23 cellular contexts compared by ENCODE assay signal in genomic region chr7:150333659-150334058, GRCh38. TPM values are rescaled to one million over a fixed set of nuclear protein-coding genes. Genes with fewer than 3 reads are reported as not detected.
DNase-seq lines count a peak whose midpoint lies in the region; ATAC-seq, FAIRE-seq and TF ChIP-seq lines count a peak whose summit lies in the region.
"Had no signal": no experiment of that assay in that cellular context is flagged by ENCODE, and none has a peak within 500 bp of the region (broad histone marks: within the 10 kb centered on the region; RNA-seq: fewer than 3 reads in every experiment).

No MANE protein-coding gene starts in this region.

- no peak overlapping the region for H4K5ac ChIP-seq in H9 (ENCODE audit: insufficient read length, low read depth, low read length)

- H3K27ac Mint-ChIP-seq in activated CD4-positive, alpha-beta T cell treated with anti-CD3 and anti-CD28 coated beads, Interleukin-2, amount 10 ng/mL, durations not matched to agents 7 days and 5 days: peak overlapping the region; percentile 25
- peak overlapping the region in 1 of 3 experiments; percentile 70; a peak in 3 of 7 replicates for H3K27ac Mint-ChIP-seq in H9
- H3K27ac Mint-ChIP-seq: IgD-negative memory B cell had no signal

- no peak overlapping the region; the same call in 1 of the 2 replicates for H3K14ac ChIP-seq in H9 (ENCODE audit: insufficient read depth, low read length)

- H3K79me2 ChIP-seq in K562 (ENCODE audit: control insufficient read depth, insufficient read depth, low read length): peaks cover 3% of the 10 kb centered on the region; the same call in 1 of the 3 replicates
- H3K79me2 ChIP-seq in H9 (ENCODE audit: insufficient read depth, low read length): no peaks in the 10 kb centered on the region

- no peak overlapping the region for H3K23ac ChIP-seq in H9 (ENCODE audit: insufficient read length, low read depth, low read length)

- ATAC-seq in K562: no peak
- ATAC-seq in GM19395 (IDR thresholded peaks at IDR 0.05; ENCODE audit: unreplicated experiment): no peak

- TF ChIP-seq CTCF in K562 (IDR thresholded peaks at IDR 0.05 in 2 of 3, conservative IDR thresholded peaks at IDR 0.05 in 1 of 3; ENCODE audit: insufficient read depth in 2 of 3, low read depth in 1 of 3, low read length in 3 of 3) (no peak), uterus (IDR thresholded peaks at IDR 0.05) (no peak), H9 (conservative IDR thresholded peaks at IDR 0.05) (no peak)

- intact Hi-C loops in K562 (cut with micrococcal nuclease): no loop called here
- intact Hi-C loops in uterus (cut with DNase I; ENCODE audit: low total_unique reads): no loop called here

- no TSS peak for BruUV-seq in K562 (replicated peaks; lab: Mats Ljungman, UMichigan)

- H3T11ph ChIP-seq in H9 (ENCODE audit: low read length): no peak overlapping the region

- WGBS in K562 (ENCODE audit: insufficient coverage, low coverage, missing lambda C conversion rate): 80% methylated on average over 10 of the region's 10 CpGs
- WGBS in H9 (ENCODE audit: extremely low coverage, insufficient read length, low lambda C conversion rate): no CpG with 5 or more reads among the region's 10 CpGs

- H2BK15ac ChIP-seq in H9 (ENCODE audit: low read depth, low read length): no peak overlapping the region

- no peak overlapping the region for H2BK120ac ChIP-seq in H9 (ENCODE audit: low read depth, low read length, poor library complexity, severe bottlenecking)

- in situ Hi-C loops in K562 (cut with MboI): no loop called here

- H2AFZ ChIP-seq in K562 (ENCODE audit: low read depth, low read length) (no peak overlapping the region), H9 (ENCODE audit: low read length) (no peak overlapping the region)

- H3K27ac ChIP-seq in K562 (ENCODE audit: extremely low read depth, low read depth, low read length): no peak overlapping the region
- H3K27ac ChIP-seq in uterus: peak overlapping the region; percentile 85 to 96
- H3K27ac ChIP-seq in H9 (ENCODE audit: insufficient read length, low read depth, low read length): no peak overlapping the region
- H3K27ac ChIP-seq: 22Rv1 had no signal

- no peak for TF ChIP-seq EP300 in K562 (IDR thresholded peaks at IDR 0.05; ENCODE audit: low read length)

- H3K18ac ChIP-seq in H9 (ENCODE audit: insufficient read length, low read depth, low read length): no peak overlapping the region

- TF ChIP-seq POLR2A in K562 (conservative IDR thresholded peaks at IDR 0.05) (no peak), uterus (IDR thresholded peaks at IDR 0.05) (no peak)

- H3K36me3 Mint-ChIP-seq in activated CD4-positive, alpha-beta T cell treated with anti-CD3 and anti-CD28 coated beads, Interleukin-2, amount 10 ng/mL, durations not matched to agents 7 days and 5 days (ENCODE audit: low read depth): peaks cover 5% of the 10 kb centered on the region
- H3K36me3 Mint-ChIP-seq in H9 (ENCODE audit: insufficient read depth in 1 of 3, low read depth in 3 of 3): peaks cover 23 to 31% (median 28%) of the 10 kb centered on the region in 3 experiments

- DNase-seq in activated CD4-positive, alpha-beta T cell treated with anti-CD3 and anti-CD28 coated beads, Interleukin-2, amount 10 ng/mL, durations not matched to agents 7 days and 5 days: no peak
- no peak for DNase-seq in activated CD4-positive, alpha-beta T cell treated with anti-CD3 and anti-CD28 coated beads for 1 hour
- DNase-seq in K562 (ENCODE audit: extremely low read depth in 1 of 4, low spot score in 3 of 4) (peak in 2 of 4 experiments; percentile 10 to 11), mesenteric fat pad (ENCODE audit: low spot score) (peak; percentile 65), uterus (no peak), midbrain (lab: John Stamatoyannopoulos, UW) (no peak), H9 (no peak)
- DNase-seq: DMS153, NCI-H1048, NCI-H1417, NCI-H1694 treated with DMSO at 0.1 percent for 48 hours, NCI-H2081, NCI-H226, NCI-H510A, NCI-H69, OCI-M1, Peyer's patch, SHP77 treated with DMSO at 0.1 percent for 48 hours had no signal

- no peak overlapping the region for H3K56ac ChIP-seq in H9 (ENCODE audit: insufficient read length, low read depth, low read length)

- no peak overlapping the region for H2BK20ac ChIP-seq in H9 (ENCODE audit: low read depth, low read length, poor library complexity, severe bottlenecking)

- no peak overlapping the region for H2BK12ac ChIP-seq in H9 (ENCODE audit: insufficient read length, low read depth, low read length)

- no peak for FAIRE-seq in K562 (lab: Jason Lieb, UNC)
- FAIRE-seq: GM18507, H54 had no signal

- no peak overlapping the region for H3K4me3 Mint-ChIP-seq in activated CD4-positive, alpha-beta T cell treated with anti-CD3 and anti-CD28 coated beads, Interleukin-2, amount 10 ng/mL, durations not matched to agents 7 days and 5 days
- no peak overlapping the region for H3K4me3 Mint-ChIP-seq in H9
- H3K4me3 Mint-ChIP-seq: IgD-negative memory B cell had no signal

- H4K20me1 ChIP-seq in K562 (replicated peaks; ENCODE audit: control insufficient read depth, insufficient read depth, low read length) (no peaks in the 10 kb centered on the region; the same call in 1 of the 2 replicates), H9 (ENCODE audit: control insufficient read depth, insufficient read depth, insufficient read length) (no peaks in the 10 kb centered on the region)

- peaks cover 6% of the 10 kb centered on the region for H3K9me1 ChIP-seq in K562 (ENCODE audit: control insufficient read depth, insufficient read depth, low read length)

- H3K4me2 ChIP-seq in K562 (ENCODE audit: insufficient read depth, low read length): no peak overlapping the region
- H3K4me2 ChIP-seq in H9 (ENCODE audit: insufficient read depth, insufficient read length, low read length): no peak overlapping the region

- no peak overlapping the region for H4K8ac ChIP-seq in H9 (replicated peaks; ENCODE audit: insufficient read length, low read depth, low read length)

- no peaks in the 10 kb centered on the region for H3K27me3 Mint-ChIP-seq in activated CD4-positive, alpha-beta T cell treated with anti-CD3 and anti-CD28 coated beads, Interleukin-2, amount 10 ng/mL, durations not matched to agents 7 days and 5 days
- H3K27me3 Mint-ChIP-seq in H9 (ENCODE audit: low read depth): peaks cover 35% of the 10 kb centered on the region

- no peak overlapping the region for H2AK5ac ChIP-seq in H9 (ENCODE audit: insufficient read length, low read length)

- no peaks in the 10 kb centered on the region for H3K4me1 Mint-ChIP-seq in activated CD4-positive, alpha-beta T cell treated with anti-CD3 and anti-CD28 coated beads, Interleukin-2, amount 10 ng/mL, durations not matched to agents 7 days and 5 days
- peaks cover 55 to 63% of the 10 kb centered on the region in 2 experiments for H3K4me1 Mint-ChIP-seq in H9

- CTCF ChIA-PET in activated CD4-positive, alpha-beta T cell treated with anti-CD3 and anti-CD28 coated beads, Interleukin-2, amount 10 ng/mL, durations not matched to agents 7 days and 5 days (lab: Charles Lee): no interaction called here
- CTCF ChIA-PET in K562 (lab: Yijun Ruan, JAX; ENCODE audit: low intra/inter-chr PET ratio): interaction anchor here (0.6 kb wide), 1 partner anchor 52 kb away, joined by 3 read pairs; no protein-coding TSS in a partner anchor

- H3K23me2 ChIP-seq in H9 (ENCODE audit: insufficient read length, low read depth, low read length, poor library complexity, severe bottlenecking): no peaks in the 10 kb centered on the region

- no peak overlapping the region for H4K91ac ChIP-seq in H9 (ENCODE audit: insufficient read length, low read depth, low read length)

- H3K36me3 ChIP-seq in K562 (ENCODE audit: control insufficient read depth, insufficient read depth, low read length) (peaks cover 74% of the 10 kb centered on the region), uterus (no peaks in the 10 kb centered on the region)

- no peaks in the 10 kb centered on the region for H3K79me1 ChIP-seq in H9 (ENCODE audit: insufficient read depth, low read depth, low read length, poor library complexity, severe bottlenecking)

- peaks cover 0 to 30% of the 10 kb centered on the region in 2 experiments; a peak in 1 of 5 replicates for H3K4me1 ChIP-seq in K562 (replicated peaks in 1 of 2; ENCODE audit: control insufficient read depth in 2 of 2, insufficient read depth in 2 of 2, low read length in 2 of 2)
- peaks cover 6 to 11% of the 10 kb centered on the region in 2 donors for H3K4me1 ChIP-seq in uterus
- H3K4me1 ChIP-seq in H9 (ENCODE audit: insufficient read depth, low read length): peaks cover 13% of the 10 kb centered on the region; the same call in 1 of the 2 replicates

- TF ChIP-seq RAD21 in K562 (CRISPR knock-in tag; conservative IDR thresholded peaks at IDR 0.05 in 1 of 2, IDR thresholded peaks at IDR 0.05 in 1 of 2): no peak

- peak overlapping the region in 1 of 2 experiments; percentile 7; a peak in 2 of 4 replicates for H3K9ac ChIP-seq in K562 (ENCODE audit: insufficient read depth in 1 of 2, low read depth in 2 of 2, low read length in 2 of 2)
- no peak overlapping the region for H3K9ac ChIP-seq in H9 (ENCODE audit: extremely low read depth, insufficient read length, low read length)

- H3K4me3 ChIP-seq in K562 (no peak overlapping the region), uterus (no peak overlapping the region)
- H3K4me3 ChIP-seq: Peyer's patch had no signal

- H3K4ac ChIP-seq in H9 (ENCODE audit: low read depth, low read length): no peak overlapping the region; the same call in 1 of the 2 replicates

- no peaks in the 10 kb centered on the region for H3K9me3 ChIP-seq in K562 (replicated peaks; ENCODE audit: control insufficient read depth, insufficient read depth, low read depth, low read length)
- no peaks in the 10 kb centered on the region for H3K9me3 ChIP-seq in uterus
- H3K9me3 ChIP-seq in H9 (ENCODE audit: control insufficient read depth, low read depth, low read length): no peaks in the 10 kb centered on the region
- H3K9me3 ChIP-seq: Peyer's patch had no signal

- H3K27me3 ChIP-seq in K562 (ENCODE audit: control insufficient read depth in 2 of 2, insufficient read depth in 2 of 2, low read length in 2 of 2) (no peaks in the 10 kb centered on the region), uterus (no peaks in the 10 kb centered on the region), H9 (ENCODE audit: insufficient read depth, low read length) (no peaks in the 10 kb centered on the region)
- H3K27me3 ChIP-seq: Peyer's patch had no signal

- no peaks in the 10 kb centered on the region for H3K9me3 Mint-ChIP-seq in activated CD4-positive, alpha-beta T cell treated with anti-CD3 and anti-CD28 coated beads, Interleukin-2, amount 10 ng/mL, durations not matched to agents 7 days and 5 days
- no peaks in the 10 kb centered on the region; a peak in 1 of 5 replicates for H3K9me3 Mint-ChIP-seq in H9
- H3K9me3 Mint-ChIP-seq: IgD-negative memory B cell had no signal

- POLR2A ChIA-PET in activated CD4-positive, alpha-beta T cell treated with anti-CD3 and anti-CD28 coated beads, Interleukin-2, amount 10 ng/mL, durations not matched to agents 7 days and 5 days (lab: Charles Lee): no interaction called here
- POLR2A ChIA-PET in K562 (lab: Yijun Ruan, JAX): interaction anchor here (0.9 to 1.6 kb wide), 4 partner anchors 12 to 36 kb away, joined by 3 to 4 read pairs (median 4); no protein-coding TSS in a partner anchor

- no peak overlapping the region for H2BK5ac ChIP-seq in H9 (ENCODE audit: insufficient read length, low read length)

RNA-seq across cellular contexts. Expression of gene RARRES2, which starts 7.8 kb away (rescaled TPM):
- not detected for total RNA-seq in activated CD4-positive, alpha-beta T cell treated with anti-CD3 and anti-CD28 coated beads, Interleukin-2, amount 10 ng/mL, durations not matched to agents 7 days and 5 days
- not detected in 2 replicates for total RNA-seq in K562 (2011; cell fraction: chromatin; rRNA removed; ENCODE audit: low replicate concordance)
- not detected in 2 replicates for total RNA-seq in K562 (2011; cell fraction: nucleolus; rRNA removed)
- not detected in 2 replicates for total RNA-seq in K562 (2011; cell fraction: nucleoplasm; rRNA removed)
- total RNA-seq in K562 (2014; rRNA removed): not detected in 2 replicates
- not detected in 2 replicates for total RNA-seq in K562 (2014; rRNA removed; fragmentation: Illumina TruSeq; extraction: Trizol)
- total RNA-seq in K562 (2015; rRNA removed; fragmentation: Illumina TruSeq; extraction: Trizol): not detected in 2 replicates
- 1.7 and 1.8 TPM in 2 replicates for total RNA-seq in K562 (2021)
- polyA plus RNA-seq in K562 (2011; rRNA removed): 0.11 TPM in 1 of 2 replicates, not detected in the other
- polyA plus RNA-seq in K562 (2011; cell fraction: cytosol; rRNA removed): 0.51 and 0.55 TPM in 2 replicates
- 0.13 and 0.26 TPM in 2 replicates for polyA plus RNA-seq in K562 (2011; cell fraction: nucleus; rRNA removed)
- 0.21 and 0.33 TPM in 2 replicates for polyA plus RNA-seq in K562 (2012)
- not detected in 2 replicates for polyA plus RNA-seq in K562 (2014; fragmentation: Illumina TruSeq; extraction: Trizol)
- polyA plus RNA-seq in K562 (2014; fragmentation: Nextera tagmentation; extraction: Ambion mirVana): not detected
- 0.23 TPM in 1 of 2 replicates, not detected in the other for polyA plus RNA-seq in K562 (2014; rRNA removed)
- not detected in 2 replicates for polyA minus RNA-seq in K562 (2011; rRNA and poly(A)+ RNA removed)
- polyA minus RNA-seq in K562 (2011; cell fraction: cytosol; rRNA and poly(A)+ RNA removed): not detected in 2 replicates
- not detected in 2 replicates for polyA minus RNA-seq in K562 (2011; cell fraction: nucleus; rRNA and poly(A)+ RNA removed)
- total RNA-seq in mesenteric fat pad: 210 TPM
- total RNA-seq in uterus: 100 to 1,000 TPM; 128 to 536 (median 236) TPM
- total RNA-seq in H9 (2021): 59.9 and 60.9 TPM in 2 replicates
- polyA plus RNA-seq: IgD-negative memory B cell had no signal

RNA-seq across cellular contexts. Expression of gene ACTR3C, which starts 10.3 kb away (rescaled TPM):
- total RNA-seq in activated CD4-positive, alpha-beta T cell treated with anti-CD3 and anti-CD28 coated beads, Interleukin-2, amount 10 ng/mL, durations not matched to agents 7 days and 5 days: 1 to 10 TPM; 5.0 to 6.1 TPM
- 118 and 124 TPM in 2 replicates for total RNA-seq in K562 (2011; cell fraction: chromatin; rRNA removed; ENCODE audit: low replicate concordance)
- total RNA-seq in K562 (2011; cell fraction: nucleolus; rRNA removed): 77.7 and 87.2 TPM in 2 replicates
- total RNA-seq in K562 (2011; cell fraction: nucleoplasm; rRNA removed): 81.8 and 110 TPM in 2 replicates
- total RNA-seq in K562 (2014; rRNA removed): 12.1 and 12.9 TPM in 2 replicates
- 14.2 and 16.9 TPM in 2 replicates for total RNA-seq in K562 (2014; rRNA removed; fragmentation: Illumina TruSeq; extraction: Trizol)
- 14.8 and 16.8 TPM in 2 replicates for total RNA-seq in K562 (2015; rRNA removed; fragmentation: Illumina TruSeq; extraction: Trizol)
- total RNA-seq in K562 (2021): 10.0 and 10.8 TPM in 2 replicates
- polyA plus RNA-seq in K562 (2011; rRNA removed): 28.1 and 35.4 TPM in 2 replicates
- 13.0 and 26.1 TPM in 2 replicates for polyA plus RNA-seq in K562 (2011; cell fraction: cytosol; rRNA removed)
- 30.3 and 45.3 TPM in 2 replicates for polyA plus RNA-seq in K562 (2011; cell fraction: nucleus; rRNA removed)
- polyA plus RNA-seq in K562 (2012): 13.2 and 18.9 TPM in 2 replicates
- polyA plus RNA-seq in K562 (2014; fragmentation: Illumina TruSeq; extraction: Trizol): 12.2 and 13.4 TPM in 2 replicates
- 10 to 100 TPM in 1 of 2 experiments, 1 to 10 TPM in 1; 9.0 to 13.3 TPM for polyA plus RNA-seq in K562 (2014; fragmentation: Nextera tagmentation; extraction: Ambion mirVana)
- polyA plus RNA-seq in K562 (2014; rRNA removed): 14.9 and 16.9 TPM in 2 replicates
- polyA minus RNA-seq in K562 (2011; rRNA and poly(A)+ RNA removed): 61.6 and 72.6 TPM in 2 replicates
- polyA minus RNA-seq in K562 (2011; cell fraction: cytosol; rRNA and poly(A)+ RNA removed): 16.9 and 22.1 TPM in 2 replicates
- polyA minus RNA-seq in K562 (2011; cell fraction: nucleus; rRNA and poly(A)+ RNA removed): 75.1 and 126 TPM in 2 replicates
- total RNA-seq in mesenteric fat pad: 2.6 TPM
- 10 to 100 TPM in 2 of 4 donors, 1 to 10 TPM in 2; 2.6 to 13.1 (median 10.3) TPM for total RNA-seq in uterus
- 1.2 and 2.2 TPM in 2 replicates for total RNA-seq in H9 (2021)

RNA-seq across cellular contexts. Expression of gene LRRC61, which starts 10.5 kb away (rescaled TPM):
- total RNA-seq in activated CD4-positive, alpha-beta T cell treated with anti-CD3 and anti-CD28 coated beads, Interleukin-2, amount 10 ng/mL, durations not matched to agents 7 days and 5 days: 10 to 100 TPM; 12.8 to 14.9 TPM
- 114 and 182 TPM in 2 replicates for total RNA-seq in K562 (2011; cell fraction: chromatin; rRNA removed; ENCODE audit: low replicate concordance)
- total RNA-seq in K562 (2011; cell fraction: nucleolus; rRNA removed): 129 and 134 TPM in 2 replicates
- total RNA-seq in K562 (2011; cell fraction: nucleoplasm; rRNA removed): 113 and 123 TPM in 2 replicates
- total RNA-seq in K562 (2014; rRNA removed): 55.2 and 67.6 TPM in 2 replicates
- total RNA-seq in K562 (2014; rRNA removed; fragmentation: Illumina TruSeq; extraction: Trizol): 16.8 and 18.7 TPM in 2 replicates
- 35.2 and 37.8 TPM in 2 replicates for total RNA-seq in K562 (2015; rRNA removed; fragmentation: Illumina TruSeq; extraction: Trizol)
- 49.5 and 50.6 TPM in 2 replicates for total RNA-seq in K562 (2021)
- polyA plus RNA-seq in K562 (2011; rRNA removed): 54.3 and 76.9 TPM in 2 replicates
- 138 and 194 TPM in 2 replicates for polyA plus RNA-seq in K562 (2011; cell fraction: cytosol; rRNA removed)
- polyA plus RNA-seq in K562 (2011; cell fraction: nucleus; rRNA removed): 125 and 205 TPM in 2 replicates
- 81.4 and 86.4 TPM in 2 replicates for polyA plus RNA-seq in K562 (2012)
- polyA plus RNA-seq in K562 (2014; fragmentation: Illumina TruSeq; extraction: Trizol): 18.4 and 35.6 TPM in 2 replicates
- 1 to 10 TPM; 1.3 to 1.7 TPM for polyA plus RNA-seq in K562 (2014; fragmentation: Nextera tagmentation; extraction: Ambion mirVana)
- polyA plus RNA-seq in K562 (2014; rRNA removed): 42.0 and 46.5 TPM in 2 replicates
- polyA minus RNA-seq in K562 (2011; rRNA and poly(A)+ RNA removed): 44.8 and 55.6 TPM in 2 replicates
- polyA minus RNA-seq in K562 (2011; cell fraction: cytosol; rRNA and poly(A)+ RNA removed): 94.8 and 130 TPM in 2 replicates
- polyA minus RNA-seq in K562 (2011; cell fraction: nucleus; rRNA and poly(A)+ RNA removed): 89.0 and 106 TPM in 2 replicates
- 3.9 TPM for total RNA-seq in mesenteric fat pad
- total RNA-seq in uterus: 10 to 100 TPM in 3 of 4 donors, 1 to 10 TPM in 1; 5.9 to 41.2 (median 15.3) TPM
- 24.4 and 27.4 TPM in 2 replicates for total RNA-seq in H9 (2021)

RNA-seq across cellular contexts. Expression of gene REPIN1, which starts 35.0 kb away (rescaled TPM):
- total RNA-seq in activated CD4-positive, alpha-beta T cell treated with anti-CD3 and anti-CD28 coated beads, Interleukin-2, amount 10 ng/mL, durations not matched to agents 7 days and 5 days: 10 to 100 TPM; 45.1 to 54.6 TPM
- 109 and 296 TPM in 2 replicates for total RNA-seq in K562 (2011; cell fraction: chromatin; rRNA removed; ENCODE audit: low replicate concordance)
- 251 and 260 TPM in 2 replicates for total RNA-seq in K562 (2011; cell fraction: nucleolus; rRNA removed)
- 183 and 184 TPM in 2 replicates for total RNA-seq in K562 (2011; cell fraction: nucleoplasm; rRNA removed)
- total RNA-seq in K562 (2014; rRNA removed) (212 and 268 TPM in 2 replicates), K562 (2014; rRNA removed; fragmentation: Illumina TruSeq; extraction: Trizol) (46.9 and 56.8 TPM in 2 replicates), K562 (2015; rRNA removed; fragmentation: Illumina TruSeq; extraction: Trizol) (94.0 and 99.6 TPM in 2 replicates), K562 (2021) (277 and 283 TPM in 2 replicates), mesenteric fat pad (82.1 TPM), uterus (10 to 100 TPM in 3 of 4 donors, 1 to 10 TPM in 1; 9.7 to 80.8 (median 37.9) TPM), H9 (2021) (105 and 106 TPM in 2 replicates)
- polyA plus RNA-seq in K562 (2011; rRNA removed) (130 and 189 TPM in 2 replicates), K562 (2014; fragmentation: Illumina TruSeq; extraction: Trizol) (94.3 and 120 TPM in 2 replicates), K562 (2014; fragmentation: Nextera tagmentation; extraction: Ambion mirVana) (10 to 100 TPM in 1 of 2 experiments, 1 to 10 TPM in 1; 8.1 to 11.0 TPM), K562 (2014; rRNA removed) (209 and 237 TPM in 2 replicates)
- 210 and 322 TPM in 2 replicates for polyA plus RNA-seq in K562 (2011; cell fraction: cytosol; rRNA removed)
- 461 and 543 TPM in 2 replicates for polyA plus RNA-seq in K562 (2011; cell fraction: nucleus; rRNA removed)
- polyA plus RNA-seq in K562 (2012): 186 and 202 TPM in 2 replicates
- 65.6 and 71.9 TPM in 2 replicates for polyA minus RNA-seq in K562 (2011; rRNA and poly(A)+ RNA removed)
- 96.6 and 122 TPM in 2 replicates for polyA minus RNA-seq in K562 (2011; cell fraction: cytosol; rRNA and poly(A)+ RNA removed)
- polyA minus RNA-seq in K562 (2011; cell fraction: nucleus; rRNA and poly(A)+ RNA removed): 81.0 and 130 TPM in 2 replicates

RNA-seq across cellular contexts. Expression of gene ZNF775, which starts 45.5 kb away (rescaled TPM):
- total RNA-seq in activated CD4-positive, alpha-beta T cell treated with anti-CD3 and anti-CD28 coated beads, Interleukin-2, amount 10 ng/mL, durations not matched to agents 7 days and 5 days: 1 to 10 TPM; 4.2 to 4.4 TPM
- total RNA-seq in K562 (2011; cell fraction: chromatin; rRNA removed; ENCODE audit: low replicate concordance): 3.1 and 10.5 TPM in 2 replicates
- total RNA-seq in K562 (2011; cell fraction: nucleolus; rRNA removed): 12.0 and 14.7 TPM in 2 replicates
- total RNA-seq in K562 (2011; cell fraction: nucleoplasm; rRNA removed): 5.9 TPM in 2 replicates
- total RNA-seq in K562 (2014; rRNA removed): 18.6 and 21.8 TPM in 2 replicates
- 1.1 and 1.8 TPM in 2 replicates for total RNA-seq in K562 (2014; rRNA removed; fragmentation: Illumina TruSeq; extraction: Trizol)
- total RNA-seq in K562 (2015; rRNA removed; fragmentation: Illumina TruSeq; extraction: Trizol): 5.5 and 5.7 TPM in 2 replicates
- total RNA-seq in K562 (2021): 18.7 and 19.2 TPM in 2 replicates
- 4.9 and 8.3 TPM in 2 replicates for polyA plus RNA-seq in K562 (2011; rRNA removed)
- 7.9 and 29.5 TPM in 2 replicates for polyA plus RNA-seq in K562 (2011; cell fraction: cytosol; rRNA removed)
- 9.1 and 15.1 TPM in 2 replicates for polyA plus RNA-seq in K562 (2011; cell fraction: nucleus; rRNA removed)
- polyA plus RNA-seq in K562 (2012): 11.8 and 13.9 TPM in 2 replicates
- polyA plus RNA-seq in K562 (2014; fragmentation: Illumina TruSeq; extraction: Trizol): 1.5 and 3.5 TPM in 2 replicates
- under 1 TPM; 0.04 to 0.20 TPM for polyA plus RNA-seq in K562 (2014; fragmentation: Nextera tagmentation; extraction: Ambion mirVana)
- 13.1 and 13.2 TPM in 2 replicates for polyA plus RNA-seq in K562 (2014; rRNA removed)
- polyA minus RNA-seq in K562 (2011; rRNA and poly(A)+ RNA removed): 1.3 and 1.6 TPM in 2 replicates
- polyA minus RNA-seq in K562 (2011; cell fraction: cytosol; rRNA and poly(A)+ RNA removed): 7.2 and 17.1 TPM in 2 replicates
- 4.3 and 5.3 TPM in 2 replicates for polyA minus RNA-seq in K562 (2011; cell fraction: nucleus; rRNA and poly(A)+ RNA removed)
- 1.6 TPM for total RNA-seq in mesenteric fat pad
- total RNA-seq in uterus: 1 to 10 TPM in 3 of 4 donors, not detected in 1; 2.0 to 8.4 (median 6.7) TPM
- total RNA-seq in H9 (2021): 9.7 and 10.5 TPM in 2 replicates

Comparison
In these comparisons a context has a peak if more than half of its experiments do, and no peak if none do; other contexts are left out.
1. H3K27ac ChIP-seq: peak in uterus (2 of 2); none in K562 (single experiment) and H9 (single experiment).
2. RNA of gene RARRES2, which starts 7.8 kb away (total RNA-seq): 128 to 536 TPM in uterus, 210 TPM in mesenteric fat pad (single experiment) and 59.9 to 60.9 TPM in H9; not detected in activated CD4-positive, alpha-beta T cell treated with anti-CD3 and anti-CD28 coated beads, Interleukin-2, amount 10 ng/mL, durations not matched to agents 7 days and 5 days and 1.7 to 1.8 TPM in K562; every median in the first group is over 10 times any median in the second.